8 cellular contexts compared by ENCODE assay signal in the genomic region with DNA sequence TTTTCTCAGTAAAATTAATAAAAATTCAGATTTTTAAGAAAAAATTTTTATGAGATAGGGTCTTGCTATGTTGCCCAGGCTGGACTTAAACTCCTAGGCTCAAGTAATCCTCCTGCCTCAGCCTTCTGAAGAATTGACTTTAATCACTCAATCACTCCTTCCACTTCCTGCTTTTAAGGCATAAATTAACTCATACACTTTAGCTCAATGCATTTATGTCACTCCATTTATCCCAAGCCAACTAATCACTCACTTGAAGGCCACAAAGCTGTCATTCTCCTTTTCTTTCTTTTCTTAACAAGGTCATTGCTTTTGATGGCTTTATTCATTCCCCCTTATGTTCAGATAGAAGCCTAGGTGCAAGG. TPM values are rescaled to one million over a fixed set of nuclear protein-coding genes. Genes with fewer than 3 reads are reported as not detected.
DNase-seq lines count a peak whose midpoint lies in the region; ATAC-seq, FAIRE-seq and TF ChIP-seq lines count a peak whose summit lies in the region.

No MANE protein-coding gene starts in this region.

- peak overlapping the region; percentile 75 to 94; a peak in 3 of 4 replicates for H3K9ac ChIP-seq in K562 (ENCODE audit: insufficient read depth in 1 of 2, low read depth in 2 of 2, low read length in 2 of 2)
- peak overlapping the region; percentile 85 to 89 for H3K9ac ChIP-seq in mucosa of rectum (ENCODE audit: low read depth in 1 of 2, low read length in 2 of 2)

- no peaks in the 10 kb centered on the region for H3K27me3 ChIP-seq in heart left ventricle
- no peaks in the 10 kb centered on the region for H3K27me3 ChIP-seq in K562 (ENCODE audit: control insufficient read depth in 2 of 2, insufficient read depth in 2 of 2, low read length in 2 of 2)
- no peaks in the 10 kb centered on the region for H3K27me3 ChIP-seq in mucosa of rectum (ENCODE audit: control insufficient read depth in 2 of 2, insufficient read depth in 2 of 2, low read length in 2 of 2)

- H3K9me3 ChIP-seq in heart left ventricle (no peaks in the 10 kb centered on the region), K562 (replicated peaks; ENCODE audit: control insufficient read depth, insufficient read depth, low read depth, low read length) (no peaks in the 10 kb centered on the region), mucosa of rectum (ENCODE audit: control insufficient read depth in 2 of 2, low read length in 2 of 2) (no peaks in the 10 kb centered on the region)

- H3K9me1 ChIP-seq in K562 (ENCODE audit: control insufficient read depth, insufficient read depth, low read length), result no peaks in the 10 kb centered on the region

- TF ChIP-seq EP300 in K562 (IDR thresholded peaks at IDR 0.05; ENCODE audit: low read length), result no peak

- H2AFZ ChIP-seq in K562 (ENCODE audit: low read depth, low read length), result peak overlapping the region; percentile 93

- peak overlapping the region; percentile 91 for H3K4me2 ChIP-seq in K562 (ENCODE audit: insufficient read depth, low read length)

- no peaks in the 10 kb centered on the region for H4K20me1 ChIP-seq in K562 (replicated peaks; ENCODE audit: control insufficient read depth, insufficient read depth, low read length)

- H3K4me3 ChIP-seq in heart left ventricle (peak overlapping the region; percentile 70 to 100 (median 86)), K562 (peak overlapping the region; percentile 83), mucosa of rectum (ENCODE audit: low read length in 2 of 2) (peak overlapping the region; percentile 94 to 97)

- POLR2A ChIA-PET in K562 (lab: Yijun Ruan, JAX), result interaction anchor here (0.6 to 2.7 kb wide), 10 partner anchors 9 to 277 kb away, joined by 3 to 18 read pairs (median 4); no protein-coding TSS in a partner anchor

- intact Hi-C loops in heart left ventricle (cut with DNase I), result loop anchor here in 7 of 10 donors (5.0 to 10.0 kb wide), 3 partner anchors 107 to 214 kb away; a partner anchor contains a TSS
- intact Hi-C loops in left ventricle myocardium superior (cut with micrococcal nuclease), result loop anchor here (10.0 kb wide), 2 partner anchors 54 to 114 kb away; no protein-coding TSS in a partner anchor
- intact Hi-C loops in K562 (cut with micrococcal nuclease), result no loop called here

- peaks cover 10% of the 10 kb centered on the region; the same call in 2 of the 3 replicates for H3K79me2 ChIP-seq in K562 (ENCODE audit: control insufficient read depth, insufficient read depth, low read length)

- BruUV-seq in K562 (replicated peaks; lab: Mats Ljungman, UMichigan), result TSS peak; percentile 35

- peaks cover 0 to 23% (median 11%) of the 10 kb centered on the region in 12 donors for H3K4me1 ChIP-seq in heart left ventricle
- peaks cover 3 to 4% of the 10 kb centered on the region in 2 experiments; a peak in 2 of 5 replicates for H3K4me1 ChIP-seq in K562 (replicated peaks in 1 of 2; ENCODE audit: control insufficient read depth in 2 of 2, insufficient read depth in 2 of 2, low read length in 2 of 2)
- peaks cover 10 to 14% of the 10 kb centered on the region in 2 donors for H3K4me1 ChIP-seq in mucosa of rectum (ENCODE audit: control insufficient read depth in 2 of 2, insufficient read depth in 2 of 2, low read length in 2 of 2)

- no peak for TF ChIP-seq RAD21 in K562 (CRISPR knock-in tag; conservative IDR thresholded peaks at IDR 0.05 in 1 of 2, IDR thresholded peaks at IDR 0.05 in 1 of 2)

- CTCF ChIA-PET in K562 (lab: Yijun Ruan, JAX; ENCODE audit: low intra/inter-chr PET ratio), result no interaction called here

- H3K36me3 ChIP-seq in heart left ventricle, result peaks cover 0 to 50% (median 41%) of the 10 kb centered on the region in 9 donors
- peaks cover 32% of the 10 kb centered on the region for H3K36me3 ChIP-seq in K562 (ENCODE audit: control insufficient read depth, insufficient read depth, low read length)
- peaks cover 3 to 15% of the 10 kb centered on the region in 2 donors for H3K36me3 ChIP-seq in mucosa of rectum (ENCODE audit: control insufficient read depth in 2 of 2, insufficient read depth in 2 of 2, low read length in 2 of 2)

- in situ Hi-C loops in K562 (cut with MboI), result no loop called here

- TF ChIP-seq CTCF in heart left ventricle (IDR thresholded peaks at IDR 0.05) (no peak), K562 (IDR thresholded peaks at IDR 0.05 in 2 of 3, conservative IDR thresholded peaks at IDR 0.05 in 1 of 3; ENCODE audit: insufficient read depth in 2 of 3, low read depth in 1 of 3, low read length in 3 of 3) (no peak)

- no peak for TF ChIP-seq POLR2A in heart left ventricle (IDR thresholded peaks at IDR 0.05)
- TF ChIP-seq POLR2A in K562 (conservative IDR thresholded peaks at IDR 0.05), result no peak

- FAIRE-seq in K562 (lab: Jason Lieb, UNC), result no peak
- FAIRE-seq in urothelium cell line (lab: Jason Lieb, UNC), result no peak

- H3K27ac ChIP-seq in heart left ventricle (peak overlapping the region in 11 of 12 donors; percentile 84 to 94 (median 90)), K562 (ENCODE audit: extremely low read depth, low read depth, low read length) (peak overlapping the region; percentile 71), mucosa of rectum (ENCODE audit: low read depth in 2 of 2, low read length in 2 of 2) (peak overlapping the region; percentile 82 to 90)

- ATAC-seq in heart left ventricle, result no peak
- no peak for ATAC-seq in left ventricle myocardium superior
- ATAC-seq in HG03575 (IDR thresholded peaks at IDR 0.05; ENCODE audit: extremely low read depth, insufficient number of reproducible peaks, low FRiP score, unreplicated experiment), result peak; percentile 11
- ATAC-seq in K562, result peak; percentile 4; the same call in 2 of the 3 replicates

- DNase-seq in heart left ventricle (no peak), left ventricle myocardium superior (no peak), K562 (ENCODE audit: extremely low read depth in 1 of 4, low spot score in 3 of 4) (no peak), urothelium cell line (ENCODE audit: low spot score) (no peak), LoVo (ENCODE audit: low spot score) (no peak)
- no peak for DNase-seq in stimulated activated CD4-positive, alpha-beta T cell treated with anti-CD3 and anti-CD28 coated beads, Interleukin-1b, Interleukin-23, amount 100 ng/mL, for 48 hours

RNA-seq across cellular contexts. Expression of a gene that starts 0.9 kb away (rescaled TPM):
- total RNA-seq in heart left ventricle (10 to 100 TPM; 13.5 to 26.5 (median 17.6) TPM), left ventricle myocardium superior (15.2 TPM), K562 (2014; rRNA removed) (17.6 and 24.7 TPM in 2 replicates), K562 (2014; rRNA removed; fragmentation: Illumina TruSeq; extraction: Trizol) (28.6 and 29.3 TPM in 2 replicates), K562 (2015; rRNA removed; fragmentation: Illumina TruSeq; extraction: Trizol) (24.4 and 25.2 TPM in 2 replicates), K562 (2021) (24.9 and 27.2 TPM in 2 replicates)
- polyA plus RNA-seq in heart left ventricle (10 to 100 TPM; 16.2 to 20.9 TPM), K562 (2011; rRNA removed) (40.5 and 46.7 TPM in 2 replicates), K562 (2014; fragmentation: Illumina TruSeq; extraction: Trizol) (29.1 and 36.4 TPM in 2 replicates), K562 (2014; fragmentation: Nextera tagmentation; extraction: Ambion mirVana) (10 to 100 TPM; 11.5 to 12.2 TPM), K562 (2014; rRNA removed) (18.9 and 22.5 TPM in 2 replicates)
- 75.2 and 88.9 TPM in 2 replicates for total RNA-seq in K562 (2011; cell fraction: chromatin; rRNA removed; ENCODE audit: low replicate concordance)
- 62.8 and 66.0 TPM in 2 replicates for total RNA-seq in K562 (2011; cell fraction: nucleolus; rRNA removed)
- 72.1 and 74.9 TPM in 2 replicates for total RNA-seq in K562 (2011; cell fraction: nucleoplasm; rRNA removed)
- polyA plus RNA-seq in K562 (2011; cell fraction: cytosol; rRNA removed), result 23.3 and 39.7 TPM in 2 replicates
- polyA plus RNA-seq in K562 (2011; cell fraction: nucleus; rRNA removed), result 76.5 and 116 TPM in 2 replicates
- polyA plus RNA-seq in K562 (2012), result 21.6 and 25.7 TPM in 2 replicates
- 53.9 and 56.2 TPM in 2 replicates for polyA minus RNA-seq in K562 (2011; rRNA and poly(A)+ RNA removed)
- 21.3 and 28.9 TPM in 2 replicates for polyA minus RNA-seq in K562 (2011; cell fraction: cytosol; rRNA and poly(A)+ RNA removed)
- 30.2 and 34.3 TPM in 2 replicates for polyA minus RNA-seq in K562 (2011; cell fraction: nucleus; rRNA and poly(A)+ RNA removed)

RNA-seq across cellular contexts. Expression of a gene that starts 8.5 kb away (rescaled TPM):
- total RNA-seq in heart left ventricle (1 to 10 TPM in 6 of 9 donors, under 1 TPM in 3; 0.93 to 2.0 (median 1.3) TPM), left ventricle myocardium superior (1.3 TPM), K562 (2014; rRNA removed) (3.3 and 4.3 TPM in 2 replicates), K562 (2014; rRNA removed; fragmentation: Illumina TruSeq; extraction: Trizol) (7.1 and 7.8 TPM in 2 replicates), K562 (2015; rRNA removed; fragmentation: Illumina TruSeq; extraction: Trizol) (6.3 and 6.5 TPM in 2 replicates), K562 (2021) (4.3 and 4.7 TPM in 2 replicates)
- polyA plus RNA-seq in heart left ventricle (1 to 10 TPM in 1 of 2 donors, under 1 TPM in 1; 0.69 to 1.1 TPM), K562 (2011; rRNA removed) (4.7 and 5.3 TPM in 2 replicates), K562 (2014; fragmentation: Illumina TruSeq; extraction: Trizol) (4.4 and 4.6 TPM in 2 replicates), K562 (2014; fragmentation: Nextera tagmentation; extraction: Ambion mirVana) (1 to 10 TPM; 7.4 to 7.5 TPM), K562 (2014; rRNA removed) (3.2 and 3.9 TPM in 2 replicates)
- total RNA-seq in K562 (2011; cell fraction: chromatin; rRNA removed; ENCODE audit: low replicate concordance), result 3.1 and 3.8 TPM in 2 replicates
- total RNA-seq in K562 (2011; cell fraction: nucleolus; rRNA removed), result 2.8 and 3.0 TPM in 2 replicates
- total RNA-seq in K562 (2011; cell fraction: nucleoplasm; rRNA removed), result 3.2 and 4.2 TPM in 2 replicates
- 2.2 and 2.9 TPM in 2 replicates for polyA plus RNA-seq in K562 (2011; cell fraction: cytosol; rRNA removed)
- polyA plus RNA-seq in K562 (2011; cell fraction: nucleus; rRNA removed), result 3.2 and 4.1 TPM in 2 replicates
- 1.4 and 3.4 TPM in 2 replicates for polyA plus RNA-seq in K562 (2012)
- polyA minus RNA-seq in K562 (2011; rRNA and poly(A)+ RNA removed), result 4.6 and 5.6 TPM in 2 replicates
- 1.9 and 3.3 TPM in 2 replicates for polyA minus RNA-seq in K562 (2011; cell fraction: cytosol; rRNA and poly(A)+ RNA removed)
- 2.2 and 4.3 TPM in 2 replicates for polyA minus RNA-seq in K562 (2011; cell fraction: nucleus; rRNA and poly(A)+ RNA removed)

RNA-seq across cellular contexts. Expression of a gene that starts 8.8 kb away (rescaled TPM):
- total RNA-seq in heart left ventricle, result 10 to 100 TPM; 11.9 to 38.7 (median 31.8) TPM
- polyA plus RNA-seq in heart left ventricle, result 10 to 100 TPM; 12.9 to 39.5 TPM
- total RNA-seq in left ventricle myocardium superior, result 26.1 TPM
- 4.1 and 6.5 TPM in 2 replicates for total RNA-seq in K562 (2011; cell fraction: chromatin; rRNA removed; ENCODE audit: low replicate concordance)
- total RNA-seq in K562 (2011; cell fraction: nucleolus; rRNA removed), result 4.3 and 5.0 TPM in 2 replicates
- 8.9 and 16.3 TPM in 2 replicates for total RNA-seq in K562 (2011; cell fraction: nucleoplasm; rRNA removed)
- total RNA-seq in K562 (2014; rRNA removed), result 27.9 and 29.9 TPM in 2 replicates
- 37.0 and 40.8 TPM in 2 replicates for total RNA-seq in K562 (2014; rRNA removed; fragmentation: Illumina TruSeq; extraction: Trizol)
- 43.7 and 45.1 TPM in 2 replicates for total RNA-seq in K562 (2015; rRNA removed; fragmentation: Illumina TruSeq; extraction: Trizol)
- 20.5 and 22.8 TPM in 2 replicates for total RNA-seq in K562 (2021)
- 72.3 and 82.3 TPM in 2 replicates for polyA plus RNA-seq in K562 (2011; rRNA removed)
- 36.7 and 54.1 TPM in 2 replicates for polyA plus RNA-seq in K562 (2011; cell fraction: cytosol; rRNA removed)
- polyA plus RNA-seq in K562 (2011; cell fraction: nucleus; rRNA removed), result 14.8 and 28.9 TPM in 2 replicates
- 47.2 and 65.7 TPM in 2 replicates for polyA plus RNA-seq in K562 (2012)
- 58.4 and 64.8 TPM in 2 replicates for polyA plus RNA-seq in K562 (2014; fragmentation: Illumina TruSeq; extraction: Trizol)
- polyA plus RNA-seq in K562 (2014; fragmentation: Nextera tagmentation; extraction: Ambion mirVana), result 10 to 100 TPM; 71.6 to 71.7 TPM
- 48.0 and 52.5 TPM in 2 replicates for polyA plus RNA-seq in K562 (2014; rRNA removed)
- polyA minus RNA-seq in K562 (2011; rRNA and poly(A)+ RNA removed), result 39.2 and 51.2 TPM in 2 replicates
- 4.4 and 7.6 TPM in 2 replicates for polyA minus RNA-seq in K562 (2011; cell fraction: cytosol; rRNA and poly(A)+ RNA removed)
- polyA minus RNA-seq in K562 (2011; cell fraction: nucleus; rRNA and poly(A)+ RNA removed), result 3.1 and 6.7 TPM in 2 replicates

RNA-seq across cellular contexts. Expression of a gene that starts 41.1 kb away (rescaled TPM):
- over 10,000 TPM in 2 of 9 donors, 1,000 to 10,000 TPM in 7; 4,504 to 20,720 (median 7,991) TPM for total RNA-seq in heart left ventricle
- over 10,000 TPM; 11,485 to 15,236 TPM for polyA plus RNA-seq in heart left ventricle
- 6,681 TPM for total RNA-seq in left ventricle myocardium superior
- total RNA-seq in K562 (2011; cell fraction: chromatin; rRNA removed; ENCODE audit: low replicate concordance), result 1.0 and 1.8 TPM in 2 replicates
- total RNA-seq in K562 (2011; cell fraction: nucleolus; rRNA removed), result 1.0 and 3.2 TPM in 2 replicates
- 1.6 and 2.4 TPM in 2 replicates for total RNA-seq in K562 (2011; cell fraction: nucleoplasm; rRNA removed)
- total RNA-seq in K562 (2014; rRNA removed), result 2.0 and 3.6 TPM in 2 replicates
- total RNA-seq in K562 (2014; rRNA removed; fragmentation: Illumina TruSeq; extraction: Trizol), result 3.0 and 3.1 TPM in 2 replicates
- 0.83 and 1.3 TPM in 2 replicates for total RNA-seq in K562 (2015; rRNA removed; fragmentation: Illumina TruSeq; extraction: Trizol)
- 3.6 and 3.7 TPM in 2 replicates for total RNA-seq in K562 (2021)
- polyA plus RNA-seq in K562 (2011; rRNA removed), result 1.5 and 2.3 TPM in 2 replicates
- 2.3 and 3.7 TPM in 2 replicates for polyA plus RNA-seq in K562 (2011; cell fraction: cytosol; rRNA removed)
- 1.7 and 3.3 TPM in 2 replicates for polyA plus RNA-seq in K562 (2011; cell fraction: nucleus; rRNA removed)
- polyA plus RNA-seq in K562 (2012), result 0.61 and 2.0 TPM in 2 replicates
- polyA plus RNA-seq in K562 (2014; fragmentation: Illumina TruSeq; extraction: Trizol), result 5.2 and 5.9 TPM in 2 replicates
- 1 to 10 TPM; 6.5 to 7.5 TPM for polyA plus RNA-seq in K562 (2014; fragmentation: Nextera tagmentation; extraction: Ambion mirVana)
- 1.2 and 2.7 TPM in 2 replicates for polyA plus RNA-seq in K562 (2014; rRNA removed)
- 0.69 and 3.5 TPM in 2 replicates for polyA minus RNA-seq in K562 (2011; rRNA and poly(A)+ RNA removed)
- 1.6 TPM in 1 of 2 replicates, not detected in the other for polyA minus RNA-seq in K562 (2011; cell fraction: cytosol; rRNA and poly(A)+ RNA removed)
- 0.94 and 1.00 TPM in 2 replicates for polyA minus RNA-seq in K562 (2011; cell fraction: nucleus; rRNA and poly(A)+ RNA removed)

RNA-seq across cellular contexts. Expression of a gene that starts 42.0 kb away (rescaled TPM):
- 10 to 100 TPM in 7 of 9 donors, 1 to 10 TPM in 2; 5.5 to 66.7 (median 20.9) TPM for total RNA-seq in heart left ventricle
- polyA plus RNA-seq in heart left ventricle, result 10 to 100 TPM; 59.8 to 67.9 TPM
- total RNA-seq in left ventricle myocardium superior, result 37.0 TPM
- total RNA-seq in K562 (2011; cell fraction: chromatin; rRNA removed; ENCODE audit: low replicate concordance), result not detected in 2 replicates
- total RNA-seq in K562 (2011; cell fraction: nucleolus; rRNA removed), result not detected in 2 replicates
- total RNA-seq in K562 (2011; cell fraction: nucleoplasm; rRNA removed), result not detected in 2 replicates
- not detected in 2 replicates for total RNA-seq in K562 (2014; rRNA removed)
- 0.11 TPM in 1 of 2 replicates, not detected in the other for total RNA-seq in K562 (2014; rRNA removed; fragmentation: Illumina TruSeq; extraction: Trizol)
- not detected in 2 replicates for total RNA-seq in K562 (2015; rRNA removed; fragmentation: Illumina TruSeq; extraction: Trizol)
- 0.31 TPM in 1 of 2 replicates, not detected in the other for total RNA-seq in K562 (2021)
- 0.11 and 0.35 TPM in 2 replicates for polyA plus RNA-seq in K562 (2011; rRNA removed)
- polyA plus RNA-seq in K562 (2011; cell fraction: cytosol; rRNA removed), result 0.09 and 0.24 TPM in 2 replicates
- 0.16 and 0.29 TPM in 2 replicates for polyA plus RNA-seq in K562 (2011; cell fraction: nucleus; rRNA removed)
- polyA plus RNA-seq in K562 (2012), result 0.13 TPM in 1 of 2 replicates, not detected in the other
- polyA plus RNA-seq in K562 (2014; fragmentation: Illumina TruSeq; extraction: Trizol), result 0.12 TPM in 1 of 2 replicates, not detected in the other
- polyA plus RNA-seq in K562 (2014; fragmentation: Nextera tagmentation; extraction: Ambion mirVana), result under 1 TPM in 1 of 2 experiments, not detected in 1; 0.06 TPM
- not detected in 2 replicates for polyA plus RNA-seq in K562 (2014; rRNA removed)
- polyA minus RNA-seq in K562 (2011; rRNA and poly(A)+ RNA removed), result 0.21 TPM in 1 of 2 replicates, not detected in the other
- polyA minus RNA-seq in K562 (2011; cell fraction: cytosol; rRNA and poly(A)+ RNA removed), result not detected in 2 replicates
- not detected in 2 replicates for polyA minus RNA-seq in K562 (2011; cell fraction: nucleus; rRNA and poly(A)+ RNA removed)

Comparison
In these comparisons a context has a peak if more than half of its experiments do, and no peak if none do; other contexts are left out.
1. ATAC-seq: peak in HG03575 (single experiment) and K562 (single experiment); none in heart left ventricle (0 of 4) and left ventricle myocardium superior (single experiment).
2. Peak in every context shown above with its lines, with median percentiles within 50 percentile points of each other: H3K27ac ChIP-seq and H3K4me3 ChIP-seq.